In genomic region chr20:63527184-63527583, GRCh38 we compare ENCODE assay signal across 2 cellular contexts.
TF ChIP-seq lines count a peak whose summit lies in the region.

No MANE protein-coding gene starts in this region.

TF ChIP-seq in SK-N-SH treated with all-trans-retinoic acid at 6 μM for 48 hours, 23 proteins besides CTCF, POLR2A, EP300 and RAD21:
- no peak for TF ChIP-seq TSHZ2 (CRISPR knock-in tag; IDR thresholded peaks at IDR 0.05)
- TF ChIP-seq SNAI2 (CRISPR knock-in tag; IDR thresholded peaks at IDR 0.05), result no peak
- no peak for TF ChIP-seq ESRRG (CRISPR knock-in tag; IDR thresholded peaks at IDR 0.05)

TF ChIP-seq in SK-N-SH, 30 proteins besides CTCF, POLR2A, EP300 and RAD21:
- no peak for TF ChIP-seq ZBTB33 (IDR thresholded peaks at IDR 0.05; ENCODE audit: borderline replicate concordance, low read depth)
- TF ChIP-seq TEAD4 (IDR thresholded peaks at IDR 0.05; ENCODE audit: borderline replicate concordance, insufficient read depth), result no peak
- no peak for TF ChIP-seq SIN3A (IDR thresholded peaks at IDR 0.05; ENCODE audit: borderline replicate concordance, low read depth, low read length)
- TF ChIP-seq RFX5 (IDR thresholded peaks at IDR 0.05; ENCODE audit: low read length), result no peak
- TF ChIP-seq USF2 (IDR thresholded peaks at IDR 0.05; ENCODE audit: borderline replicate concordance, low read depth, low read length), result no peak
- no peak for TF ChIP-seq YY1 (IDR thresholded peaks at IDR 0.05; ENCODE audit: low read depth)
- no peak for TF ChIP-seq GABPA (IDR thresholded peaks at IDR 0.05; ENCODE audit: low read depth)
- TF ChIP-seq POLR2AphosphoS5 (IDR thresholded peaks at IDR 0.05; ENCODE audit: low read depth, low read length), result no peak
- TF ChIP-seq MEF2A (IDR thresholded peaks at IDR 0.05; ENCODE audit: borderline replicate concordance, low read depth), result no peak
- no peak for TF ChIP-seq NFIC (IDR thresholded peaks at IDR 0.05; ENCODE audit: borderline replicate concordance)
- TF ChIP-seq MXI1 (IDR thresholded peaks at IDR 0.05; ENCODE audit: low read depth, low read length), result no peak
- no peak for TF ChIP-seq GATA2 (CRISPR knock-in tag; IDR thresholded peaks at IDR 0.05)
- TF ChIP-seq IRF3 (IDR thresholded peaks at IDR 0.05; ENCODE audit: low read depth, low read length), result no peak
- TF ChIP-seq MAX (IDR thresholded peaks at IDR 0.05; ENCODE audit: low read depth), result no peak
- TF ChIP-seq SMC3 (IDR thresholded peaks at IDR 0.05; ENCODE audit: low read depth, low read length), result no peak
- TF ChIP-seq RCOR1 (IDR thresholded peaks at IDR 0.05; ENCODE audit: low read length), result no peak
- no peak for TF ChIP-seq RXRA (IDR thresholded peaks at IDR 0.05; ENCODE audit: borderline replicate concordance, low read depth)
- no peak for TF ChIP-seq JUND (IDR thresholded peaks at IDR 0.05)
- TF ChIP-seq PBX3 (IDR thresholded peaks at IDR 0.05), result no peak
- TF ChIP-seq FOSL2 (IDR thresholded peaks at IDR 0.05; ENCODE audit: borderline replicate concordance, low read depth), result no peak
